In genomic region chr10:113555245-113555644, GRCh38 we compare ENCODE assay signal across 18 cellular contexts. TPM values are rescaled to one million over a fixed set of nuclear protein-coding genes. Genes with fewer than 3 reads are reported as not detected.
DNase-seq lines count a peak whose midpoint lies in the region; TF ChIP-seq lines count a peak whose summit lies in the region.
"Had no signal": no experiment of that assay in that cellular context is flagged by ENCODE, and none has a peak within 500 bp of the region (broad histone marks: within the 10 kb centered on the region; RNA-seq: fewer than 3 reads in every experiment).

No MANE protein-coding gene starts in this region.

- 83 to 85% methylated on average over 3 of the region's 3 CpGs for WGBS in ectodermal cell, 2 experiments
- WGBS in liver: 46% methylated on average over 3 of the region's 3 CpGs
- WGBS in neuronal stem cell (ENCODE audit: extremely low coverage in 2 of 2, insufficient read length in 2 of 2, insufficient replicate concordance in 1 of 2), 2 donors: no CpG with 5 or more reads among the region's 3 CpGs

- H2BK120ac ChIP-seq in neuronal stem cell (ENCODE audit: low read depth, low read length): no peak overlapping the region

- peaks cover 42% of the 10 kb centered on the region for H3K27me3 ChIP-seq in ectodermal cell (ENCODE audit: control insufficient read depth, insufficient read depth, low read length, poor library complexity, severe bottlenecking)
- H3K27me3 ChIP-seq in liver (ENCODE audit: control insufficient read depth in 4 of 4, insufficient read depth in 4 of 4, low read length in 3 of 4): no peaks in the 10 kb centered on the region
- H3K27me3 ChIP-seq in neuronal stem cell (ENCODE audit: control insufficient read depth in 3 of 3, insufficient read depth in 3 of 3, low read depth in 1 of 3, low read length in 3 of 3): peaks cover 0 to 55% (median 0%) of the 10 kb centered on the region in 3 experiments
- H3K27me3 ChIP-seq: BE2C had no signal

- H3K18ac ChIP-seq in neuronal stem cell (ENCODE audit: low read length): no peak overlapping the region

- H3K4me3 ChIP-seq in ectodermal cell (ENCODE audit: insufficient read depth, low read depth, low read length): no peak overlapping the region
- H3K4me3 ChIP-seq in liver (ENCODE audit: low read depth in 1 of 3, low read length in 3 of 3): peak overlapping the region; percentile 36 to 88 (median 72)
- H3K4me3 ChIP-seq in neuronal stem cell (ENCODE audit: low read length in 2 of 2): no peak overlapping the region
- H3K4me3 ChIP-seq: A549 had no signal

- H3K9ac ChIP-seq in liver (ENCODE audit: low read depth in 1 of 2, low read length in 2 of 2) (peak overlapping the region; percentile 91 to 92), neuronal stem cell (ENCODE audit: low read depth, low read length, poor library complexity) (no peak overlapping the region)

- H2AFZ ChIP-seq in neuronal stem cell (ENCODE audit: low read length): no peak overlapping the region

- H2BK12ac ChIP-seq in neuronal stem cell (ENCODE audit: low read length): peak overlapping the region; percentile 17

- DNase-seq in neuronal stem cell (ENCODE audit: low spot score): no peak
- no peak for DNase-seq in NCI-H748 treated with DMSO at 0.1 percent for 48 hours (lab: John Stamatoyannopoulos, UW)
- no peak for DNase-seq in NCI-H1436 treated with DMSO at 0.1 percent for 48 hours (lab: John Stamatoyannopoulos, UW)
- no peak for DNase-seq in dedifferentiated amniotic fluid mesenchymal stem cell (ENCODE audit: extremely low spot score)
- DNase-seq in NCI-H82 treated with DMSO at 0.1 percent for 48 hours (lab: John Stamatoyannopoulos, UW; ENCODE audit: unreplicated experiment): no peak
- DNase-seq: BE2C; CD4-positive, alpha-beta memory T cell; DMS153; DMS79 treated with DMSO at 0.1 percent for 48 hours; EL; HCEC 1CT; HFFc6 had no signal

- no peak overlapping the region for H4K91ac ChIP-seq in neuronal stem cell (ENCODE audit: low read depth, low read length, poor library complexity)

- H2AK5ac ChIP-seq in neuronal stem cell (ENCODE audit: low read depth, low read length): no peak overlapping the region

- no peaks in the 10 kb centered on the region for H3K79me1 ChIP-seq in neuronal stem cell (ENCODE audit: low read depth, low read length)

- TF ChIP-seq RAD21 in liver (IDR thresholded peaks at IDR 0.05): no peak

- H3K4me2 ChIP-seq in neuronal stem cell (ENCODE audit: insufficient read depth, low read length, poor library complexity, severe bottlenecking): no peak overlapping the region
- H3K4me2 ChIP-seq: A549 had no signal

- no peak overlapping the region for H4K8ac ChIP-seq in neuronal stem cell (ENCODE audit: low read depth, low read length)

- TF ChIP-seq CTCF in liver (IDR thresholded peaks at IDR 0.05; ENCODE audit: low read depth, low read length, missing input control): no peak

- H3K4ac ChIP-seq in neuronal stem cell (ENCODE audit: low read length): no peak overlapping the region

- H2BK5ac ChIP-seq in neuronal stem cell (ENCODE audit: low read length): no peak overlapping the region

- H3K4me1 ChIP-seq in ectodermal cell (ENCODE audit: control insufficient read depth, insufficient read depth, low read length) (peaks cover 34% of the 10 kb centered on the region), liver (ENCODE audit: control insufficient read depth in 4 of 4, insufficient read depth in 4 of 4, low read length in 3 of 4) (peaks cover 14 to 69% (median 51%) of the 10 kb centered on the region in 4 donors), neuronal stem cell (ENCODE audit: control insufficient read depth in 2 of 2, insufficient read depth in 1 of 2, low read depth in 1 of 2, low read length in 2 of 2) (peaks cover 0 to 18% of the 10 kb centered on the region in 2 donors)

- no peak overlapping the region for H2BK15ac ChIP-seq in neuronal stem cell (ENCODE audit: low read length)

- H3K36me3 ChIP-seq in ectodermal cell (ENCODE audit: control insufficient read depth, insufficient read depth, low read length) (no peaks in the 10 kb centered on the region), liver (ENCODE audit: control insufficient read depth in 4 of 4, insufficient read depth in 3 of 4, low read depth in 1 of 4, low read length in 3 of 4) (no peaks in the 10 kb centered on the region), neuronal stem cell (replicated peaks in 1 of 2; ENCODE audit: control insufficient read depth in 2 of 2, insufficient read depth in 2 of 2, low read length in 2 of 2) (no peaks in the 10 kb centered on the region)
- H3K36me3 ChIP-seq: BE2C had no signal

- no peak overlapping the region for H3K23ac ChIP-seq in neuronal stem cell (ENCODE audit: low read depth, low read length, poor library complexity)

- H3K27ac ChIP-seq in ectodermal cell (ENCODE audit: insufficient read depth, low read depth, low read length, poor library complexity, severe bottlenecking) (peak overlapping the region; percentile 55), liver (ENCODE audit: low read depth in 1 of 2, low read length in 2 of 2) (peak overlapping the region; percentile 85 to 88), neuronal stem cell (replicated peaks; ENCODE audit: low read length) (no peak overlapping the region)
- H3K27ac ChIP-seq: A549, C4-2B had no signal

- H3K9me3 ChIP-seq in ectodermal cell (ENCODE audit: control insufficient read depth, low read length) (no peaks in the 10 kb centered on the region), liver (ENCODE audit: control insufficient read depth in 4 of 4, low read length in 3 of 4) (no peaks in the 10 kb centered on the region), neuronal stem cell (replicated peaks in 1 of 2; ENCODE audit: control insufficient read depth in 2 of 2, insufficient read depth in 1 of 2, low read depth in 1 of 2, low read length in 2 of 2) (no peaks in the 10 kb centered on the region)
- H3K9me3 ChIP-seq: A549, BE2C had no signal

- no peak overlapping the region for H3K14ac ChIP-seq in neuronal stem cell (ENCODE audit: low read length)

TF ChIP-seq in liver, 16 proteins besides CTCF, POLR2A, EP300 and RAD21:
- TF ChIP-seq ATF3 (IDR thresholded peaks at IDR 0.05): no peak
- TF ChIP-seq, protein P1, sequence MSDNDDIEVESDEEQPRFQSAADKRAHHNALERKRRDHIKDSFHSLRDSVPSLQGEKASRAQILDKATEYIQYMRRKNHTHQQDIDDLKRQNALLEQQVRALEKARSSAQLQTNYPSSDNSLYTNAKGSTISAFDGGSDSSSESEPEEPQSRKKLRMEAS (IDR thresholded peaks at IDR 0.05): peak; percentile 46

RNA-seq across cellular contexts. Expression of gene HABP2, which starts 2.4 kb away (rescaled TPM):
- polyA plus RNA-seq in ectodermal cell (2013, experiment 1 of 4): not detected
- not detected for polyA plus RNA-seq in ectodermal cell (2013, experiment 2 of 4)
- not detected for polyA plus RNA-seq in ectodermal cell (2013, experiment 3 of 4)
- not detected for polyA plus RNA-seq in ectodermal cell (2013, experiment 4 of 4)
- 100 to 1,000 TPM; 147 to 247 TPM for total RNA-seq in liver
- polyA plus RNA-seq in liver: 100 to 1,000 TPM; 109 to 259 TPM
- polyA plus RNA-seq in neuronal stem cell (2013, experiment 1 of 2): not detected
- not detected for polyA plus RNA-seq in neuronal stem cell (2013, experiment 2 of 2)
- total RNA-seq: CD4-positive, alpha-beta memory T cell; H4; HFFc6 had no signal
- polyA plus RNA-seq: AG04450; CD4-positive, alpha-beta memory T cell had no signal

Comparison
In these comparisons a context has a peak if more than half of its experiments do, and no peak if none do; other contexts are left out.
1. H3K4me3 ChIP-seq: peak in liver (3 of 3); none in ectodermal cell (single experiment) and neuronal stem cell (0 of 2).